ENCODE assay signal across 35 cellular contexts in the genomic region with DNA sequence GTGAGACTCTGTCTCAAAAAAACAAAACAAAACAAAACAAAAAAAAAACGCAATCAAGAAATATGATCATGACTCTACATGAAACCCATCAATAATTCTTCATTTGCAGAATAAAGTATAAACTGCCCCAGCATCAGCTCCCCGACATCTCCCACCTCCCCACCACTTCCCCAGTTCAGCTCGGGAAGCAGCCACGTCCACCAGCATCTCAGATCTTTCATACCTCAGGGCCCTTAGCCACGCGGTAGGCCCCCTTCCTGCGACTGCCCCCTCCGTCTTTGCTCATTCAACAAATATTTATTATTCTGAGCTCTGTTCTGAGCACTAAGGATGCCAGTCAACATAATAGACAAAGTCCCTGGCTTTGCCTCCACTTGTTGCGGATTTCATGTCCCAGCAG.
"Had no signal": no experiment of that assay in that cellular context is flagged by ENCODE, and none has a peak within 500 bp of the region (broad histone marks: within the 10 kb centered on the region; RNA-seq: fewer than 3 reads in every experiment).

No MANE protein-coding gene starts in this region.

- H3K27me3 ChIP-seq: MG63 had no signal

- H3K4me3 ChIP-seq: MG63 had no signal

- H3K9me3 ChIP-seq: MG63 had no signal

- H3K36me3 ChIP-seq: MG63 had no signal

- DNase-seq: Karpas-422, Kasumi-1, KBM-7, KG1, MG63, MM.1S, MV-4-11, NCI-H1048, NCI-H1092, NCI-H1092 treated with DMSO at 0.1 percent for 48 hours, NCI-H1105, NCI-H1105 treated with DMSO at 0.1 percent for 48 hours, NCI-H1417, NCI-H1417 treated with DMSO at 0.1 percent for 48 hours, NCI-H1436, NCI-H1436 treated with DMSO at 0.1 percent for 48 hours, NCI-H146, NCI-H1694, NCI-H1694 treated with DMSO at 0.1 percent for 48 hours, NCI-H187, NCI-H187 treated with DMSO at 0.1 percent for 48 hours, NCI-H1930, NCI-H2029, NCI-H2029 treated with DMSO at 0.1 percent for 48 hours, NCI-H2081, NCI-H2081 treated with DMSO at 0.1 percent for 48 hours, NCI-H2107, NCI-H2171, NCI-H2171 treated with DMSO at 0.1 percent for 48 hours, NCI-H2227 treated with DMSO at 0.1 percent for 48 hours, NCI-H226, NCI-H345, NCI-H446, NCI-H446 treated with DMSO at 0.1 percent for 48 hours had no signal

- H3K27ac ChIP-seq: KMS-11 had no signal
